10 cellular contexts compared by ENCODE assay signal in the genomic region with DNA sequence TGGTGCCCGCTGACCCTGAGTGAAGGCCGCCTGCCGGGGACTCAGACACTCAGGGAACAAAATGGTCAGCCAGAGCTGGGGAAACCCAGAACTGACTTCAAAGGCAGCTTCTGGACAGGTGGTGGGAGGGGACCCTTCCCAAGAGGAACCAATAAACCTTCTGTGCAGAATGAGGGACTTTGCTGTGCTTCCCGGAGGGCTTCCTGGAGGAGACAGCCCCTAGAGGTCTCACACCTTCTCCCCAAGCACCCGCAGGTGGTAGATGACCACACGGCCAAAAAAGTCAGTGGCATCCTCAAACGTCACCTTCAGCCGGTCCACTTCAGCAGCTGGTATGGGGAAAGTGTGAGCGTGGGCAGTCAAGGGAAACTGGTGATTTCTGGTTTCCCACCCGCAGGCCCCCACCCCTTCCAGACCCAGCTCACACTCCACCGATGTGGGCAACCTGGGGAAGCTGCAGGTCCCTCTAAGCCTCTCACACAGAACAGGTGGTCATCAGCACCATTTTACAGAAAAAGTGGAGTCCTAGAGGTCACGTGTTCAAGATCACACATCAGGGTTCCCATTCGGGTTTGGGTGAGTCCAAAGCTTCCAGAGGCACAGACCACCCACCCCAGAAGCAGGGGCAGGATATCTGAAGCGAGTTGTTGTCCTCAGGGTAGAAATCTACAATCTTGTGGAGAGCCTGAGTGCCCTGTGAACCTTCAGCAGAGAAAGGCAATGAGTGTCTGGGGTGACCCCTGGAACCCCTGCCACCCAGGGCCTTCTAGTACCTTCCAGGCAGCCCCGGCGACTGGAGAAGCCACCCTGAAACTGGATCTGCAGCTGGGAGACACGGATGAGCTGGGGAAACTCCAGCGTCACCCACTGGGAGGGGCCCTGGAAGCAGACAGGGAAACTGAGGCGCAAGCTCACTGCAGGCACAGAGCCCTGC. TPM values are rescaled to one million over a fixed set of nuclear protein-coding genes. Genes with fewer than 3 reads are reported as not detected.
DNase-seq lines count a peak whose midpoint lies in the region; ATAC-seq and TF ChIP-seq lines count a peak whose summit lies in the region.
"Had no signal": no experiment of that assay in that cellular context is flagged by ENCODE, and none has a peak within 500 bp of the region (broad histone marks: within the 10 kb centered on the region; RNA-seq: fewer than 3 reads in every experiment).

No MANE protein-coding gene starts in this region.

- no peak for ATAC-seq in Panc1

- in situ Hi-C loops in Panc1 (cut with HindIII; ENCODE audit: low pct_unique_long_range_greater_than_20kb, low sequenced_read_pairs) = no loop called here

- POLR2A ChIA-PET in Panc1 (lab: Charles Lee) = no interaction called here

- 76% methylated on average over 17 of the region's 19 CpGs for WGBS in esophagus muscularis mucosa
- WGBS in prostate gland = 73% methylated on average over 19 of the region's 19 CpGs

- no peak for TF ChIP-seq POLR2A in esophagus muscularis mucosa (IDR thresholded peaks at IDR 0.05; ENCODE audit: low read depth)
- no peak for TF ChIP-seq POLR2A in prostate gland (IDR thresholded peaks at IDR 0.05)

- TF ChIP-seq CTCF in GM06990 (IDR thresholded peaks at IDR 0.05; ENCODE audit: insufficient read depth, low read length, poor library complexity, severe bottlenecking) (no peak), Panc1 (IDR thresholded peaks at IDR 0.05) (no peak), esophagus muscularis mucosa (IDR thresholded peaks at IDR 0.05) (no peak), prostate gland (IDR thresholded peaks at IDR 0.05) (no peak)

- H3K27ac ChIP-seq in Panc1 (ENCODE audit: low read length) (peak overlapping the region; percentile 95), esophagus muscularis mucosa (replicated peaks in 1 of 4) (peak overlapping the region; percentile 74 to 86 (median 78)), prostate gland (peak overlapping the region; percentile 62 to 68)

- no TSS peak for BruUV-seq in Panc1 (replicated peaks; lab: Mats Ljungman, UMichigan)

- H3K36me3 ChIP-seq in GM06990 (ENCODE audit: control insufficient read depth, insufficient read depth, low read length) (peaks cover 12% of the 10 kb centered on the region), Panc1 (ENCODE audit: control insufficient read depth, insufficient read depth, low read length) (peaks cover 3% of the 10 kb centered on the region; the same call in 1 of the 2 replicates), esophagus muscularis mucosa (peaks cover 17 to 48% (median 39%) of the 10 kb centered on the region in 4 donors), prostate gland (no peaks in the 10 kb centered on the region)

- DNase-seq in GM06990 (ENCODE audit: extremely low read depth, insufficient read length) = no peak
- no peak for DNase-seq in Panc1 (ENCODE audit: low read depth, low spot score)
- DNase-seq in esophagus muscularis mucosa (ENCODE audit: extremely low spot score) = no peak
- DNase-seq in prostate gland (ENCODE audit: low spot score) = no peak
- DNase-seq in NCI-H1417 (lab: John Stamatoyannopoulos, UW) = no peak
- no peak for DNase-seq in NCI-H146 (lab: John Stamatoyannopoulos, UW)
- no peak for DNase-seq in cerebellum (ENCODE audit: low spot score)
- no peak for DNase-seq in NCI-H82 treated with DMSO at 0.1 percent for 48 hours (lab: John Stamatoyannopoulos, UW; ENCODE audit: unreplicated experiment)
- DNase-seq: NCI-H524 treated with DMSO at 0.1 percent for 48 hours had no signal

- intact Hi-C loops in Panc1 (cut with micrococcal nuclease; ENCODE audit: unreplicated experiment) (no loop called here), esophagus muscularis mucosa (cut with DNase I) (no loop called here), prostate gland (cut with DNase I) (no loop called here)

- peaks cover 7% of the 10 kb centered on the region for H3K4me1 ChIP-seq in Panc1 (ENCODE audit: control insufficient read depth, insufficient read depth, low read length)
- peaks cover 8 to 21% (median 16%) of the 10 kb centered on the region in 4 donors for H3K4me1 ChIP-seq in esophagus muscularis mucosa
- peaks cover 8% of the 10 kb centered on the region for H3K4me1 ChIP-seq in prostate gland (replicated peaks)

- H3K9me3 ChIP-seq in Panc1 (ENCODE audit: control insufficient read depth, insufficient read depth, low read depth, low read length) (no peaks in the 10 kb centered on the region), esophagus muscularis mucosa (no peaks in the 10 kb centered on the region), prostate gland (no peaks in the 10 kb centered on the region)

- no peaks in the 10 kb centered on the region for H3K27me3 ChIP-seq in GM06990 (replicated peaks; ENCODE audit: control insufficient read depth, insufficient read depth, low read length)
- H3K27me3 ChIP-seq in Panc1 (ENCODE audit: control insufficient read depth, insufficient read depth, low read length) = no peaks in the 10 kb centered on the region
- H3K27me3 ChIP-seq in esophagus muscularis mucosa = peaks cover 0 to 11% (median 0%) of the 10 kb centered on the region in 4 donors
- H3K27me3 ChIP-seq in prostate gland (replicated peaks; ENCODE audit: insufficient read depth) = no peaks in the 10 kb centered on the region

- H3K4me3 ChIP-seq in GM06990 (replicated peaks; ENCODE audit: low read depth, low read length) (peak overlapping the region; percentile 65), Panc1 (ENCODE audit: low read depth in 2 of 2, low read length in 2 of 2) (peak overlapping the region; percentile 83 to 91), esophagus muscularis mucosa (peak overlapping the region; percentile 61 to 79 (median 70)), prostate gland (peak overlapping the region; percentile 44 to 53)

- CTCF ChIA-PET in Panc1 (lab: Charles Lee) = no interaction called here

- no peak for TF ChIP-seq EP300 in esophagus muscularis mucosa (IDR thresholded peaks at IDR 0.05)

RNA-seq across cellular contexts. Expression of a gene that starts 1.2 kb away (rescaled TPM):
- 42.1 TPM for total RNA-seq in Panc1 (2021; ENCODE audit: unreplicated experiment)
- polyA plus RNA-seq in Panc1 (2012; ENCODE audit: insufficient read length) = 24.2 TPM
- 10 to 100 TPM in 3 of 4 donors, 1 to 10 TPM in 1; 10.0 to 18.0 (median 16.5) TPM for total RNA-seq in esophagus muscularis mucosa
- 10 to 100 TPM; 12.8 to 13.2 TPM for total RNA-seq in prostate gland
- 5.4 TPM for total RNA-seq in cerebellum

RNA-seq across cellular contexts. Expression of a gene that starts 9.8 kb away (rescaled TPM):
- 0.15 TPM for total RNA-seq in Panc1 (2021; ENCODE audit: unreplicated experiment)
- 0.16 TPM for polyA plus RNA-seq in Panc1 (2012; ENCODE audit: insufficient read length)
- total RNA-seq in esophagus muscularis mucosa = under 1 TPM in 1 of 4 donors, not detected in 3; 0.17 TPM
- 1 to 10 TPM in 1 of 2 donors, not detected in 1; 1.2 TPM for total RNA-seq in prostate gland
- 85.3 TPM for total RNA-seq in cerebellum

RNA-seq across cellular contexts. Expression of a gene that starts 9.9 kb away (rescaled TPM):
- total RNA-seq in Panc1 (2021; ENCODE audit: unreplicated experiment) (92.3 TPM), esophagus muscularis mucosa (10 to 100 TPM; 34.8 to 49.2 (median 38.2) TPM), prostate gland (10 to 100 TPM; 44.2 to 46.3 TPM), cerebellum (16.8 TPM)
- polyA plus RNA-seq in Panc1 (2012; ENCODE audit: insufficient read length) = 129 TPM

RNA-seq across cellular contexts. Expression of a gene that starts 10.0 kb away (rescaled TPM):
- total RNA-seq in Panc1 (2021; ENCODE audit: unreplicated experiment) = 37.8 TPM
- polyA plus RNA-seq in Panc1 (2012; ENCODE audit: insufficient read length) = 43.0 TPM
- 10 to 100 TPM; 10.8 to 16.1 (median 12.5) TPM for total RNA-seq in esophagus muscularis mucosa
- total RNA-seq in prostate gland = 10 to 100 TPM; 18.0 to 26.9 TPM
- 10.0 TPM for total RNA-seq in cerebellum

RNA-seq across cellular contexts. Expression of a gene that starts 31.9 kb away (rescaled TPM):
- total RNA-seq in Panc1 (2021; ENCODE audit: unreplicated experiment) = 1.1 TPM
- 0.68 TPM for polyA plus RNA-seq in Panc1 (2012; ENCODE audit: insufficient read length)
- total RNA-seq in esophagus muscularis mucosa = not detected
- not detected for total RNA-seq in prostate gland
- total RNA-seq in cerebellum = 0.27 TPM
- total RNA-seq: dermis microvascular lymphatic vessel endothelial cell had no signal

Comparison
In these comparisons a context has a peak if more than half of its experiments do, and no peak if none do; other contexts are left out.
1. RNA of a gene that starts 9.8 kb away (total RNA-seq): 85.3 TPM in cerebellum (single experiment); 1.2 TPM in prostate gland, 0.15 TPM in Panc1 (single experiment) and 0.17 TPM in esophagus muscularis mucosa; every median in the first group is over 10 times any median in the second.
2. Peak in every context shown above with its lines, with median percentiles within 50 percentile points of each other: H3K4me3 ChIP-seq and H3K27ac ChIP-seq.